1 cellular context compared by ENCODE assay signal in genomic region chr7:157568071-157568784, GRCh38.
TF ChIP-seq lines count a peak whose summit lies in the region.

No MANE protein-coding gene starts in this region.

TF ChIP-seq in WTC11, 78 proteins besides CTCF, POLR2A, EP300 and RAD21 (continued from another document):
- TF ChIP-seq, protein P1, sequence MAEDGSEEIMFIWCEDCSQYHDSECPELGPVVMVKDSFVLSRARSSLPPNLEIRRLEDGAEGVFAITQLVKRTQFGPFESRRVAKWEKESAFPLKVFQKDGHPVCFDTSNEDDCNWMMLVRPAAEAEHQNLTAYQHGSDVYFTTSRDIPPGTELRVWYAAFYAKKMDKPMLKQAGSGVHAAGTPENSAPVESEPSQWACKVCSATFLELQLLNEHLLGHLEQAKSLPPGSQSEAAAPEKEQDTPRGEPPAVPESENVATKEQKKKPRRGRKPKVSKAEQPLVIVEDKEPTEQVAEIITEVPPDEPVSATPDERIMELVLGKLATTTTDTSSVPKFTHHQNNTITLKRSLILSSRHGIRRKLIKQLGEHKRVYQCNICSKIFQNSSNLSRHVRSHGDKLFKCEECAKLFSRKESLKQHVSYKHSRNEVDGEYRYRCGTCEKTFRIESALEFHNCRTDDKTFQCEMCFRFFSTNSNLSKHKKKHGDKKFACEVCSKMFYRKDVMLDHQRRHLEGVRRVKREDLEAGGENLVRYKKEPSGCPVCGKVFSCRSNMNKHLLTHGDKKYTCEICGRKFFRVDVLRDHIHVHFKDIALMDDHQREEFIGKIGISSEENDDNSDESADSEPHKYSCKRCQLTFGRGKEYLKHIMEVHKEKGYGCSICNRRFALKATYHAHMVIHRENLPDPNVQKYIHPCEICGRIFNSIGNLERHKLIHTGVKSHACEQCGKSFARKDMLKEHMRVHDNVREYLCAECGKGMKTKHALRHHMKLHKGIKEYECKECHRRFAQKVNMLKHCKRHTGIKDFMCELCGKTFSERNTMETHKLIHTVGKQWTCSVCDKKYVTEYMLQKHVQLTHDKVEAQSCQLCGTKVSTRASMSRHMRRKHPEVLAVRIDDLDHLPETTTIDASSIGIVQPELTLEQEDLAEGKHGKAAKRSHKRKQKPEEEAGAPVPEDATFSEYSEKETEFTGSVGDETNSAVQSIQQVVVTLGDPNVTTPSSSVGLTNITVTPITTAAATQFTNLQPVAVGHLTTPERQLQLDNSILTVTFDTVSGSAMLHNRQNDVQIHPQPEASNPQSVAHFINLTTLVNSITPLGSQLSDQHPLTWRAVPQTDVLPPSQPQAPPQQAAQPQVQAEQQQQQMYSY (CRISPR knock-in tag; IDR thresholded peaks at IDR 0.05) = no peak
- TF ChIP-seq SMAD3 (CRISPR knock-in tag; IDR thresholded peaks at IDR 0.05; ENCODE audit: borderline replicate concordance) = no peak
TF ChIP-seq in WTC11: peak in this region for 0.
